In genomic region chr18:26176134-26176533, GRCh38 we compare ENCODE assay signal across 24 cellular contexts. TPM values are rescaled to one million over a fixed set of nuclear protein-coding genes. Genes with fewer than 3 reads are reported as not detected.
"Had no signal": no experiment of that assay in that cellular context is flagged by ENCODE, and none has a peak within 500 bp of the region (broad histone marks: within the 10 kb centered on the region; RNA-seq: fewer than 3 reads in every experiment).

No MANE protein-coding gene starts in this region.

- H3K27ac ChIP-seq: colonic mucosa, SJSA1, VCaP had no signal

- H3K9me3 Mint-ChIP-seq: activated CD4-positive, alpha-beta memory T cell treated with anti-CD3 and anti-CD28 coated beads for 36 hours; activated CD4-positive, alpha-beta T cell treated with anti-CD3 and anti-CD28 coated beads, Interleukin-2, amount 10 ng/mL, durations not matched to agents 7 days and 5 days; activated T-cell treated with anti-CD3 and anti-CD28 coated beads, Interleukin-2, amount 50 U/mL, for 4 hours had no signal

- DNase-seq: activated CD4-positive, alpha-beta memory T cell treated with anti-CD3 and anti-CD28 coated beads for 36 hours; activated CD4-positive, alpha-beta T cell treated with anti-CD3 and anti-CD28 coated beads, Interleukin-2, amount 10 ng/mL, durations not matched to agents 7 days and 5 days; activated CD4-positive, CD25-positive, alpha-beta regulatory T cell; activated CD8-positive, alpha-beta memory T cell treated with anti-CD3 and anti-CD28 coated beads for 24 hours; activated effector memory CD4-positive, alpha-beta T cell treated with anti-CD3 and anti-CD28 coated beads, Interleukin-2, amount 50 U/mL, for 16 hours; activated naive CD4-positive, alpha-beta T cell treated with Interleukin-2 at 50 U/mL for 16 hours; activated T-cell treated with anti-CD3 and anti-CD28 coated beads, Interleukin-2, amount 50 U/mL, for 4 hours; anterior cingulate cortex; colonic mucosa; MM.1S; NCI-H146; NCI-H187 treated with DMSO at 0.1 percent for 48 hours; NCI-H2081 treated with DMSO at 0.1 percent for 48 hours; NCI-H526; NCI-H774; PC-3; SHP77; T-helper 2 cell had no signal

- H3K4me3 ChIP-seq: colonic mucosa, SJSA1 had no signal

- H3K36me3 ChIP-seq: colonic mucosa, SJSA1 had no signal

- H3K27ac Mint-ChIP-seq: activated CD4-positive, alpha-beta memory T cell treated with anti-CD3 and anti-CD28 coated beads for 36 hours; activated CD4-positive, alpha-beta T cell treated with anti-CD3 and anti-CD28 coated beads, Interleukin-2, amount 10 ng/mL, durations not matched to agents 7 days and 5 days; activated naive CD8-positive, alpha-beta T cell had no signal

- H3K27me3 Mint-ChIP-seq: activated CD4-positive, alpha-beta memory T cell treated with anti-CD3 and anti-CD28 coated beads for 36 hours; activated CD4-positive, alpha-beta T cell treated with anti-CD3 and anti-CD28 coated beads, Interleukin-2, amount 10 ng/mL, durations not matched to agents 7 days and 5 days; activated naive CD8-positive, alpha-beta T cell had no signal

- H3K36me3 Mint-ChIP-seq: activated CD4-positive, alpha-beta memory T cell treated with anti-CD3 and anti-CD28 coated beads for 36 hours; activated naive CD8-positive, alpha-beta T cell had no signal

- H3K4me1 ChIP-seq: colonic mucosa, SJSA1 had no signal

- H3K4me3 Mint-ChIP-seq: activated CD4-positive, alpha-beta memory T cell treated with anti-CD3 and anti-CD28 coated beads for 36 hours; activated CD4-positive, alpha-beta T cell treated with anti-CD3 and anti-CD28 coated beads, Interleukin-2, amount 10 ng/mL, durations not matched to agents 7 days and 5 days; activated naive CD8-positive, alpha-beta T cell; activated T-cell treated with anti-CD3 and anti-CD28 coated beads, Interleukin-2, amount 50 U/mL, for 4 hours had no signal

- H3K9me3 ChIP-seq: colonic mucosa, SJSA1 had no signal

- H3K27me3 ChIP-seq: colonic mucosa had no signal

RNA-seq across cellular contexts. Expression of gene PSMA8, which starts 42.5 kb away (rescaled TPM):
- total RNA-seq: cardiac septum, cerebellum, colonic mucosa, NCI-H460, PC-3, SJSA1 had no signal
